Comparison of ENCODE assay signal across 9 cellular contexts in genomic region chr1:184972281-184973055, GRCh38. TPM values are rescaled to one million over a fixed set of nuclear protein-coding genes. Genes with fewer than 3 reads are reported as not detected.
DNase-seq lines count a peak whose midpoint lies in the region; ATAC-seq and TF ChIP-seq lines count a peak whose summit lies in the region.
"Had no signal": no experiment of that assay in that cellular context is flagged by ENCODE, and none has a peak within 500 bp of the region (broad histone marks: within the 10 kb centered on the region; RNA-seq: fewer than 3 reads in every experiment).

No MANE protein-coding gene starts in this region.

- CTCF ChIA-PET in HEK293 (lab: Yijun Ruan, JAX): interaction anchor here (0.8 to 2.5 kb wide), 3 partner anchors 9 to 167 kb away, joined by 3 to 14 read pairs (median 4); no protein-coding TSS in a partner anchor

- POLR2A ChIA-PET in HEK293 (lab: Yijun Ruan, JAX): interaction anchor here (1.6 kb wide), 1 partner anchor 218 kb away, joined by 4 read pairs; the partner anchor contains the start of gene EDEM3

- peak; percentile 59 for DNase-seq in ACHN
- peak; percentile 49 for DNase-seq in astrocyte of the hippocampus (ENCODE audit: low read depth, low spot score)
- no peak for DNase-seq in mesothelial cell of epicardium (ENCODE audit: low spot score in 2 of 2, unreplicated experiment in 2 of 2)
- DNase-seq in GM20000 (ENCODE audit: low spot score): no peak
- DNase-seq in NCI-H748 treated with DMSO at 0.1 percent for 48 hours (lab: John Stamatoyannopoulos, UW): no peak
- no peak for DNase-seq in NCI-H446 treated with DMSO at 0.1 percent for 48 hours (lab: John Stamatoyannopoulos, UW)
- DNase-seq: adrenal gland had no signal

- H3K9me3 ChIP-seq in HEK293 (ENCODE audit: control insufficient read depth, insufficient read depth, low read depth, low read length): no peaks in the 10 kb centered on the region
- H3K9me3 ChIP-seq: adrenal gland had no signal

- TF ChIP-seq CTCF in HEK293 (tag by site-specific recombination; IDR thresholded peaks at IDR 0.05): no peak
- TF ChIP-seq CTCF in mesothelial cell of epicardium (IDR thresholded peaks at IDR 0.05; ENCODE audit: unreplicated experiment): no peak
- no peak for TF ChIP-seq CTCF in GM20000 (IDR thresholded peaks at IDR 0.05; ENCODE audit: extremely low read depth, missing control alignments)

- in situ Hi-C loops in ACHN (cut with HindIII; ENCODE audit: low pct_ligation_motif_present, low pct_unique_long_range_greater_than_20kb, low sequenced_read_pairs): no loop called here

- H3K36me3 Mint-ChIP-seq in mesothelial cell of epicardium: no peaks in the 10 kb centered on the region

- no peak for ATAC-seq in HG03159 (IDR thresholded peaks at IDR 0.05; ENCODE audit: unreplicated experiment)

- no peaks in the 10 kb centered on the region for H3K36me3 ChIP-seq in HEK293 (ENCODE audit: control insufficient read depth in 2 of 2, insufficient read depth in 1 of 2, low read length in 2 of 2)
- H3K36me3 ChIP-seq: adrenal gland had no signal

- H3K4me3 Mint-ChIP-seq in mesothelial cell of epicardium: peak overlapping the region; percentile 75

- H3K4me1 ChIP-seq in HEK293 (ENCODE audit: control insufficient read depth, insufficient read depth, low read length): no peaks in the 10 kb centered on the region; the same call in 1 of the 2 replicates

- H3K9me3 Mint-ChIP-seq in mesothelial cell of epicardium: peaks cover under 1% of the 10 kb centered on the region

- peaks cover 52% of the 10 kb centered on the region for H3K27me3 Mint-ChIP-seq in mesothelial cell of epicardium (ENCODE audit: low read depth)

- H3K4me3 ChIP-seq in HEK293 (ENCODE audit: low read depth, low read length): no peak overlapping the region

- no peak overlapping the region for H3K27ac ChIP-seq in HEK293 (ENCODE audit: extremely low read depth, low read depth, low read length)

- peaks cover 14% of the 10 kb centered on the region for H3K4me1 Mint-ChIP-seq in mesothelial cell of epicardium

- H3K27ac Mint-ChIP-seq in mesothelial cell of epicardium: no peak overlapping the region

TF ChIP-seq in HEK293, 187 proteins besides CTCF, POLR2A, EP300 and RAD21:
- TF ChIP-seq ZNF488 (tag by site-specific recombination; IDR thresholded peaks at IDR 0.05) (no peak), PRDM1 (tag by site-specific recombination; IDR thresholded peaks at IDR 0.05) (0 out of 2 replicates have a peak, but pooled peaks have one; percentile 7), SCRT2 (tag by site-specific recombination; IDR thresholded peaks at IDR 0.05) (0 out of 2 replicates have a peak, but pooled peaks have one; percentile 21), ZNF660 (tag by site-specific recombination; IDR thresholded peaks at IDR 0.05) (peak; percentile 76; the same call in 1 of the 2 replicates), ZNF610 (tag by site-specific recombination; IDR thresholded peaks at IDR 0.05; ENCODE audit: borderline replicate concordance) (no peak)

RNA-seq across cellular contexts. Expression of gene NIBAN1, which starts 1.8 kb away (rescaled TPM):
- 0.38 to 0.47 TPM (median 0.45 TPM) in 3 replicates for total RNA-seq in mesothelial cell of epicardium

Comparison
In these comparisons a context has a peak if more than half of its experiments do, and no peak if none do; other contexts are left out.
1. DNase-seq: peak in ACHN (single experiment) and astrocyte of the hippocampus (single experiment); none in mesothelial cell of epicardium (0 of 2), GM20000 (single experiment), NCI-H748 treated with DMSO at 0.1 percent for 48 hours (single experiment) and NCI-H446 treated with DMSO at 0.1 percent for 48 hours (single experiment).